In genomic region chr10:129075936-129076335, GRCh38 we compare ENCODE assay signal across 23 cellular contexts.
DNase-seq lines count a peak whose midpoint lies in the region; ATAC-seq and TF ChIP-seq lines count a peak whose summit lies in the region.
"Had no signal": no experiment of that assay in that cellular context is flagged by ENCODE, and none has a peak within 500 bp of the region (broad histone marks: within the 10 kb centered on the region; RNA-seq: fewer than 3 reads in every experiment).

No MANE protein-coding gene starts in this region.

- H2AK5ac ChIP-seq in neuronal stem cell (ENCODE audit: low read depth, low read length): no peak overlapping the region

- intact Hi-C loops in heart right ventricle (cut with DNase I): no loop called here
- intact Hi-C loops in activated naive CD4-positive, alpha-beta T cell treated with anti-CD3 and anti-CD28 coated beads for 36 hours (cut with micrococcal nuclease): no loop called here

- H3K9me3 ChIP-seq in right atrium auricular region (peaks cover 0 to 4% of the 10 kb centered on the region in 2 donors), heart right ventricle (peaks cover 0 to 16% (median 3%) of the 10 kb centered on the region in 11 donors), neuronal stem cell (replicated peaks in 1 of 2; ENCODE audit: control insufficient read depth in 2 of 2, insufficient read depth in 1 of 2, low read depth in 1 of 2, low read length in 2 of 2) (no peaks in the 10 kb centered on the region)
- H3K9me3 ChIP-seq: A549, BE2C had no signal

- H3K4me3 Mint-ChIP-seq in activated naive CD4-positive, alpha-beta T cell treated with anti-CD3 and anti-CD28 coated beads for 36 hours: no peak overlapping the region
- H3K4me3 Mint-ChIP-seq: CD14-positive monocyte; CD4-positive, alpha-beta T cell; CD8-positive, alpha-beta memory T cell had no signal

- TF ChIP-seq CTCF in right atrium auricular region (IDR thresholded peaks at IDR 0.05) (no peak), heart right ventricle (IDR thresholded peaks at IDR 0.05) (no peak)

- H3K4me3 ChIP-seq in right atrium auricular region: no peak overlapping the region
- no peak overlapping the region for H3K4me3 ChIP-seq in heart right ventricle
- no peak overlapping the region for H3K4me3 ChIP-seq in neuronal stem cell (ENCODE audit: low read length in 2 of 2)
- H3K4me3 ChIP-seq: A549; BLaER1 treated with 17β-estradiol and CSF1 and Interleukin-3, amounts not matched to agents 10 nM and 100 nM; GM12878; GM23248 had no signal

- H3K27me3 ChIP-seq in right atrium auricular region: no peaks in the 10 kb centered on the region
- H3K27me3 ChIP-seq in heart right ventricle: no peaks in the 10 kb centered on the region
- no peaks in the 10 kb centered on the region for H3K27me3 ChIP-seq in neuronal stem cell (ENCODE audit: control insufficient read depth in 3 of 3, insufficient read depth in 3 of 3, low read depth in 1 of 3, low read length in 3 of 3)
- H3K27me3 ChIP-seq: BE2C; BLaER1 treated with 17β-estradiol and CSF1 and Interleukin-3, amounts not matched to agents 10 nM and 100 nM had no signal

- no peak overlapping the region for H2BK15ac ChIP-seq in neuronal stem cell (ENCODE audit: low read length)

- H3K27me3 Mint-ChIP-seq in activated naive CD4-positive, alpha-beta T cell treated with anti-CD3 and anti-CD28 coated beads for 36 hours (ENCODE audit: low read depth): no peaks in the 10 kb centered on the region
- H3K27me3 Mint-ChIP-seq: CD4-positive, alpha-beta T cell; CD8-positive, alpha-beta memory T cell had no signal

- no peak overlapping the region for H3K14ac ChIP-seq in neuronal stem cell (ENCODE audit: low read length)

- H3K27ac Mint-ChIP-seq in activated naive CD4-positive, alpha-beta T cell treated with anti-CD3 and anti-CD28 coated beads for 36 hours: no peak overlapping the region
- H3K27ac Mint-ChIP-seq: CD14-positive monocyte; CD4-positive, alpha-beta T cell; CD8-positive, alpha-beta memory T cell had no signal

- no peak overlapping the region for H3K4me2 ChIP-seq in neuronal stem cell (ENCODE audit: insufficient read depth, low read length, poor library complexity, severe bottlenecking)
- H3K4me2 ChIP-seq: A549; BLaER1 treated with 17β-estradiol and CSF1 and Interleukin-3, amounts not matched to agents 10 nM and 100 nM had no signal

- CTCF ChIA-PET in activated naive CD4-positive, alpha-beta T cell treated with anti-CD3 and anti-CD28 coated beads for 36 hours (lab: Charles Lee): no interaction called here

- peaks cover 14% of the 10 kb centered on the region for H3K4me1 Mint-ChIP-seq in activated naive CD4-positive, alpha-beta T cell treated with anti-CD3 and anti-CD28 coated beads for 36 hours (ENCODE audit: low read depth)
- H3K4me1 Mint-ChIP-seq: CD14-positive monocyte had no signal

- H3K4ac ChIP-seq in neuronal stem cell (ENCODE audit: low read length): no peak overlapping the region

- H3K9me3 Mint-ChIP-seq in activated naive CD4-positive, alpha-beta T cell treated with anti-CD3 and anti-CD28 coated beads for 36 hours: peaks cover 8% of the 10 kb centered on the region

- H3K23ac ChIP-seq in neuronal stem cell (ENCODE audit: low read depth, low read length, poor library complexity): no peak overlapping the region

- H3K18ac ChIP-seq in neuronal stem cell (ENCODE audit: low read length): no peak overlapping the region

- H2AFZ ChIP-seq in neuronal stem cell (ENCODE audit: low read length): no peak overlapping the region
- H2AFZ ChIP-seq: GM23248 had no signal

- peak overlapping the region; percentile 75 for H4K91ac ChIP-seq in neuronal stem cell (ENCODE audit: low read depth, low read length, poor library complexity)

- no peak for ATAC-seq in heart right ventricle
- no peak for ATAC-seq in left lobe of liver
- ATAC-seq: A549, GM12878 had no signal

- no peak overlapping the region for H4K8ac ChIP-seq in neuronal stem cell (ENCODE audit: low read depth, low read length)

- no peak overlapping the region for H3K27ac ChIP-seq in right atrium auricular region
- no peak overlapping the region for H3K27ac ChIP-seq in heart right ventricle
- no peak overlapping the region for H3K27ac ChIP-seq in neuronal stem cell (replicated peaks; ENCODE audit: low read length)
- H3K27ac ChIP-seq: A549; BLaER1 treated with 17β-estradiol and CSF1 and Interleukin-3, amounts not matched to agents 10 nM and 100 nM; GM23248 had no signal

- H3K36me3 ChIP-seq in right atrium auricular region: no peaks in the 10 kb centered on the region
- H3K36me3 ChIP-seq in heart right ventricle: no peaks in the 10 kb centered on the region
- no peaks in the 10 kb centered on the region for H3K36me3 ChIP-seq in neuronal stem cell (replicated peaks in 1 of 2; ENCODE audit: control insufficient read depth in 2 of 2, insufficient read depth in 2 of 2, low read length in 2 of 2)
- H3K36me3 ChIP-seq: BE2C; BLaER1 treated with 17β-estradiol and CSF1 and Interleukin-3, amounts not matched to agents 10 nM and 100 nM had no signal

- H3K36me3 Mint-ChIP-seq in activated naive CD4-positive, alpha-beta T cell treated with anti-CD3 and anti-CD28 coated beads for 36 hours (ENCODE audit: low read depth): no peaks in the 10 kb centered on the region
- H3K36me3 Mint-ChIP-seq: CD14-positive monocyte; CD8-positive, alpha-beta memory T cell had no signal

- H3K79me1 ChIP-seq in neuronal stem cell (ENCODE audit: low read depth, low read length): no peaks in the 10 kb centered on the region

- no peak overlapping the region for H2BK12ac ChIP-seq in neuronal stem cell (ENCODE audit: low read length)

- no peak overlapping the region for H2BK5ac ChIP-seq in neuronal stem cell (ENCODE audit: low read length)

- H2BK120ac ChIP-seq in neuronal stem cell (ENCODE audit: low read depth, low read length): no peak overlapping the region

- no peak overlapping the region for H3K9ac ChIP-seq in neuronal stem cell (ENCODE audit: low read depth, low read length, poor library complexity)
- H3K9ac ChIP-seq: BLaER1 treated with 17β-estradiol and CSF1 and Interleukin-3, amounts not matched to agents 10 nM and 100 nM; GM23248 had no signal

- DNase-seq in right atrium auricular region (ENCODE audit: low spot score) (peak; percentile 30), heart right ventricle (no peak), neuronal stem cell (ENCODE audit: low spot score) (no peak), ureter (ENCODE audit: low spot score) (peak; percentile 30), left lobe of liver (ENCODE audit: low spot score) (no peak)
- no peak for DNase-seq in activated naive CD4-positive, alpha-beta T cell treated with anti-CD3 and anti-CD28 coated beads for 36 hours
- DNase-seq: 8988T; ACHN; AML-193; BE2C; CD4-positive, alpha-beta T cell; CD8-positive, alpha-beta memory T cell; DMS 273 treated with DMSO at 0.1 percent for 48 hours; DMS79; EL; GDM1; GM23248; H7; HCEC 1CT had no signal

- no peaks in the 10 kb centered on the region for H3K4me1 ChIP-seq in right atrium auricular region
- H3K4me1 ChIP-seq in heart right ventricle: peaks cover 0 to 17% (median 3%) of the 10 kb centered on the region in 9 donors
- H3K4me1 ChIP-seq in neuronal stem cell (ENCODE audit: control insufficient read depth in 2 of 2, insufficient read depth in 1 of 2, low read depth in 1 of 2, low read length in 2 of 2): no peaks in the 10 kb centered on the region
- H3K4me1 ChIP-seq: A549 had no signal

- WGBS in heart right ventricle, 2 donors: 93 to 96% methylated on average over 11 of the region's 11 CpGs
- WGBS in neuronal stem cell (ENCODE audit: extremely low coverage in 2 of 2, insufficient read length in 2 of 2, insufficient replicate concordance in 1 of 2), 2 donors: no CpG with 5 or more reads among the region's 11 CpGs

Comparison
In these comparisons a context has a peak if more than half of its experiments do, and no peak if none do; other contexts are left out.
1. DNase-seq: peak in right atrium auricular region (single experiment) and ureter (single experiment); none in heart right ventricle (0 of 2), neuronal stem cell (single experiment), activated naive CD4-positive, alpha-beta T cell treated with anti-CD3 and anti-CD28 coated beads for 36 hours (single experiment) and left lobe of liver (single experiment).